8 cellular contexts compared by ENCODE assay signal in genomic region chr9:91071185-91071990, GRCh38.
DNase-seq lines count a peak whose midpoint lies in the region; ATAC-seq and TF ChIP-seq lines count a peak whose summit lies in the region.

No MANE protein-coding gene starts in this region.

- intact Hi-C loops in CD8-positive, alpha-beta T cell (cut with DNase I, micrococcal nuclease), result no loop called here

- DNase-seq in activated T-cell treated with anti-CD3 and anti-CD28 coated beads for 24 hours (ENCODE audit: low read depth) (peak; percentile 60), hepatic stellate cell (ENCODE audit: low spot score) (peak; percentile 44)
- no peak for DNase-seq in activated T-cell treated with anti-CD3 and anti-CD28 coated beads, Interleukin-2, amount 50 U/mL, for 1 hour
- peak; percentile 28 for DNase-seq in activated T-cell treated with anti-CD3 and anti-CD28 coated beads, Interleukin-2, amount 50 U/mL, for 4 hours
- peak; percentile 73 for DNase-seq in stimulated activated naive CD8-positive, alpha-beta T cell treated with anti-CD3 and anti-CD28 coated beads, Interleukin-15, Interleukin-2, amounts not matched to agents 100 U/mL and 50 U/mL, for 24 hours
- no peak for DNase-seq in NK-92 treated with Interleukin-12 subunit alpha and Interleukin-12 subunit beta, amount 100 ng/mL, for 24 hours (lab: John Stamatoyannopoulos, UW)
- DNase-seq in CD8-positive, alpha-beta T cell, result no peak

- H3K27me3 Mint-ChIP-seq in activated T-cell treated with anti-CD3 and anti-CD28 coated beads, Interleukin-2, amount 50 U/mL, for 4 hours (ENCODE audit: low read depth), result peaks cover 2% of the 10 kb centered on the region
- no peaks in the 10 kb centered on the region for H3K27me3 Mint-ChIP-seq in CD8-positive, alpha-beta T cell (ENCODE audit: low read depth)

- H3K4me3 Mint-ChIP-seq in activated T-cell treated with anti-CD3 and anti-CD28 coated beads, Interleukin-2, amount 50 U/mL, for 4 hours, result peak overlapping the region; percentile 21
- H3K4me3 Mint-ChIP-seq in CD8-positive, alpha-beta T cell, result no peak overlapping the region

- POLR2A ChIA-PET in CD8-positive, alpha-beta T cell (lab: Charles Lee), result interaction anchor here (1.1 kb wide), 1 partner anchor 30 kb away, joined by 3 read pairs; no protein-coding TSS in a partner anchor

- H3K9me3 Mint-ChIP-seq in activated T-cell treated with anti-CD3 and anti-CD28 coated beads, Interleukin-2, amount 50 U/mL, for 4 hours, result no peaks in the 10 kb centered on the region
- peaks cover 4% of the 10 kb centered on the region for H3K9me3 Mint-ChIP-seq in CD8-positive, alpha-beta T cell

- no peaks in the 10 kb centered on the region for H3K27me3 ChIP-seq in CD8-positive, alpha-beta T cell (ENCODE audit: insufficient read depth, low read length)

- H3K27ac Mint-ChIP-seq in CD8-positive, alpha-beta T cell, result no peak overlapping the region

- H3K4me1 ChIP-seq in CD8-positive, alpha-beta T cell (ENCODE audit: insufficient read depth, low read length), result no peaks in the 10 kb centered on the region

- no peak overlapping the region for H3K27ac ChIP-seq in CD8-positive, alpha-beta T cell (ENCODE audit: low read depth, low read length)

- H3K36me3 Mint-ChIP-seq in activated T-cell treated with anti-CD3 and anti-CD28 coated beads, Interleukin-2, amount 50 U/mL, for 4 hours (ENCODE audit: insufficient read depth), result no peaks in the 10 kb centered on the region
- H3K36me3 Mint-ChIP-seq in CD8-positive, alpha-beta T cell, result no peaks in the 10 kb centered on the region

- H3K4me3 ChIP-seq in CD8-positive, alpha-beta T cell (ENCODE audit: low read depth, low read length), result no peak overlapping the region

- TF ChIP-seq CTCF in CD8-positive, alpha-beta T cell (IDR thresholded peaks at IDR 0.05), result no peak

- peak; percentile 96 for ATAC-seq in activated T-cell treated with anti-CD3 and anti-CD28 coated beads, Interleukin-2, amount 50 U/mL, for 4 hours
- peak; percentile 98 for ATAC-seq in stimulated activated naive CD8-positive, alpha-beta T cell treated with anti-CD3 and anti-CD28 coated beads, Interleukin-15, Interleukin-2, amounts not matched to agents 100 U/mL and 50 U/mL, for 24 hours
- no peak for ATAC-seq in HG03139 (IDR thresholded peaks at IDR 0.05; ENCODE audit: unreplicated experiment)
- no peak for ATAC-seq in CD8-positive, alpha-beta T cell

- H3K4me1 Mint-ChIP-seq in activated T-cell treated with anti-CD3 and anti-CD28 coated beads, Interleukin-2, amount 50 U/mL, for 4 hours (ENCODE audit: low read depth), result peaks cover 10% of the 10 kb centered on the region
- H3K4me1 Mint-ChIP-seq in CD8-positive, alpha-beta T cell (ENCODE audit: low read depth), result peaks cover 5% of the 10 kb centered on the region

- H3K36me3 ChIP-seq in CD8-positive, alpha-beta T cell (ENCODE audit: insufficient read depth, low read length), result no peaks in the 10 kb centered on the region

- H3K9me3 ChIP-seq in CD8-positive, alpha-beta T cell (ENCODE audit: low read length), result no peaks in the 10 kb centered on the region

- CTCF ChIA-PET in CD8-positive, alpha-beta T cell (lab: Charles Lee), result no interaction called here

Comparison
In these comparisons a context has a peak if more than half of its experiments do, and no peak if none do; other contexts are left out.
1. DNase-seq: peak in activated T-cell treated with anti-CD3 and anti-CD28 coated beads for 24 hours (single experiment), activated T-cell treated with anti-CD3 and anti-CD28 coated beads, Interleukin-2, amount 50 U/mL, for 4 hours (single experiment), hepatic stellate cell (single experiment) and stimulated activated naive CD8-positive, alpha-beta T cell treated with anti-CD3 and anti-CD28 coated beads, Interleukin-15, Interleukin-2, amounts not matched to agents 100 U/mL and 50 U/mL, for 24 hours (single experiment); none in activated T-cell treated with anti-CD3 and anti-CD28 coated beads, Interleukin-2, amount 50 U/mL, for 1 hour (single experiment), NK-92 treated with Interleukin-12 subunit alpha and Interleukin-12 subunit beta, amount 100 ng/mL, for 24 hours (single experiment) and CD8-positive, alpha-beta T cell (0 of 7).
2. ATAC-seq: peak in activated T-cell treated with anti-CD3 and anti-CD28 coated beads, Interleukin-2, amount 50 U/mL, for 4 hours (2 of 2) and stimulated activated naive CD8-positive, alpha-beta T cell treated with anti-CD3 and anti-CD28 coated beads, Interleukin-15, Interleukin-2, amounts not matched to agents 100 U/mL and 50 U/mL, for 24 hours (single experiment); none in HG03139 (single experiment) and CD8-positive, alpha-beta T cell (single experiment).